Comparison of ENCODE assay signal across 12 cellular contexts in genomic region chr3:114675104-114675503, GRCh38.
"Had no signal": no experiment of that assay in that cellular context is flagged by ENCODE, and none has a peak within 500 bp of the region (broad histone marks: within the 10 kb centered on the region; RNA-seq: fewer than 3 reads in every experiment).

No MANE protein-coding gene starts in this region.

- H3K4me3 ChIP-seq: coronary artery had no signal

- H2AFZ ChIP-seq: parathyroid adenoma had no signal

- ATAC-seq: activated naive CD4-positive, alpha-beta T cell treated with anti-CD3 and anti-CD28 coated beads, Interleukin-2, amount 50 U/mL, for 72 hours; activated T-cell treated with anti-CD3 and anti-CD28 coated beads, Interleukin-2, amount 50 U/mL, for 4 hours; left ventricle myocardium superior had no signal

- H3K4me1 ChIP-seq: parathyroid adenoma had no signal

- H3K9ac ChIP-seq: parathyroid adenoma had no signal

- H3K27ac ChIP-seq: coronary artery, parathyroid adenoma had no signal

- DNase-seq: activated CD4-positive, alpha-beta T cell treated with anti-CD3 and anti-CD28 coated beads, Interleukin-2, amount 50 U/mL, for 4 hours; activated CD4-positive, CD25-positive, alpha-beta regulatory T cell treated with anti-CD3 and anti-CD28 coated beads, Interleukin-2, amount 50 U/mL, for 72 hours; activated effector memory CD4-positive, alpha-beta T cell treated with anti-CD3 and anti-CD28 coated beads, Interleukin-2, amount 50 U/mL, for 16 hours; activated T-cell treated with anti-CD3 and anti-CD28 coated beads, Interleukin-2, amount 50 U/mL, for 4 hours; aorta; effector CD8-positive, alpha-beta T cell; left ventricle myocardium superior; stimulated activated CD4-positive, alpha-beta T cell treated with anti-CD3 and anti-CD28 coated beads, Interleukin-15, amount 100 ng/mL, for 24 hours had no signal

- H3K79me2 ChIP-seq: parathyroid adenoma had no signal

- H3K9me3 Mint-ChIP-seq: activated T-cell treated with anti-CD3 and anti-CD28 coated beads, Interleukin-2, amount 50 U/mL, for 4 hours; T-helper 1 cell treated with Interleukin-12 subunit alpha and Interleukin-12 subunit beta and Interleukin-4 antibody, amounts not matched to agents 30 μg/mL and 1 μg/mL, for 36 hours had no signal

- H3K27ac Mint-ChIP-seq: activated naive CD4-positive, alpha-beta T cell treated with anti-CD3 and anti-CD28 coated beads, Interleukin-2, amount 50 U/mL, for 72 hours; T-helper 1 cell treated with Interleukin-12 subunit alpha and Interleukin-12 subunit beta and Interleukin-4 antibody, amounts not matched to agents 30 μg/mL and 1 μg/mL, for 36 hours had no signal

- H3K4me3 Mint-ChIP-seq: activated T-cell treated with anti-CD3 and anti-CD28 coated beads, Interleukin-2, amount 50 U/mL, for 4 hours; T-helper 1 cell treated with Interleukin-12 subunit alpha and Interleukin-12 subunit beta and Interleukin-4 antibody, amounts not matched to agents 30 μg/mL and 1 μg/mL, for 36 hours had no signal
